In the genomic region with DNA sequence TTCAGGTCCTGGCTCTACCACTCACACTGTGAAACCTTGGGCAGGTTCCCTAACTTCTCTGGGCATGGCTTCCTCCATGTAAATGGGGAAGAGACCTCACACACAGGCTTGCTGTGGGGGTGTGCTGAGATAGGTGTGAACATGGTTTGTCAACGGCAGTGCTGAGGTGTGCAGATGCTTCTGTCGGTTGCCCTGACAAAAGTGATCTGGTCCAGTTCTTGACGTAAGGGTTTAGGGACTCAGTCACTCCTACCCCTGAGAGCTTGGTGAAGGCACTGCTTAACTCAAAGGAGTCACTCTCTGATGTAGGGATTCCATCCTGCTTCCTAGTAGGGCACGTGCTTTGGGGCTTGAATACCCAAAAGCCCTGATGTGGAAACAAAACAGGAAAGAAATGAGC, we compare ENCODE assay signal across 1 cellular context.
TF ChIP-seq lines count a peak whose summit lies in the region.

No MANE protein-coding gene starts in this region.

TF ChIP-seq in HepG2, 621 proteins besides CTCF, POLR2A, EP300 and RAD21:
- no peak for TF ChIP-seq SRSF4 (IDR thresholded peaks at IDR 0.05; ENCODE audit: low read depth, low read length, poor library complexity, severe bottlenecking)
- no peak for TF ChIP-seq MLLT10 (CRISPR knock-in tag; IDR thresholded peaks at IDR 0.05)
- TF ChIP-seq GABPB1 (CRISPR knock-in tag; IDR thresholded peaks at IDR 0.05), result no peak
- TF ChIP-seq, protein P1, sequence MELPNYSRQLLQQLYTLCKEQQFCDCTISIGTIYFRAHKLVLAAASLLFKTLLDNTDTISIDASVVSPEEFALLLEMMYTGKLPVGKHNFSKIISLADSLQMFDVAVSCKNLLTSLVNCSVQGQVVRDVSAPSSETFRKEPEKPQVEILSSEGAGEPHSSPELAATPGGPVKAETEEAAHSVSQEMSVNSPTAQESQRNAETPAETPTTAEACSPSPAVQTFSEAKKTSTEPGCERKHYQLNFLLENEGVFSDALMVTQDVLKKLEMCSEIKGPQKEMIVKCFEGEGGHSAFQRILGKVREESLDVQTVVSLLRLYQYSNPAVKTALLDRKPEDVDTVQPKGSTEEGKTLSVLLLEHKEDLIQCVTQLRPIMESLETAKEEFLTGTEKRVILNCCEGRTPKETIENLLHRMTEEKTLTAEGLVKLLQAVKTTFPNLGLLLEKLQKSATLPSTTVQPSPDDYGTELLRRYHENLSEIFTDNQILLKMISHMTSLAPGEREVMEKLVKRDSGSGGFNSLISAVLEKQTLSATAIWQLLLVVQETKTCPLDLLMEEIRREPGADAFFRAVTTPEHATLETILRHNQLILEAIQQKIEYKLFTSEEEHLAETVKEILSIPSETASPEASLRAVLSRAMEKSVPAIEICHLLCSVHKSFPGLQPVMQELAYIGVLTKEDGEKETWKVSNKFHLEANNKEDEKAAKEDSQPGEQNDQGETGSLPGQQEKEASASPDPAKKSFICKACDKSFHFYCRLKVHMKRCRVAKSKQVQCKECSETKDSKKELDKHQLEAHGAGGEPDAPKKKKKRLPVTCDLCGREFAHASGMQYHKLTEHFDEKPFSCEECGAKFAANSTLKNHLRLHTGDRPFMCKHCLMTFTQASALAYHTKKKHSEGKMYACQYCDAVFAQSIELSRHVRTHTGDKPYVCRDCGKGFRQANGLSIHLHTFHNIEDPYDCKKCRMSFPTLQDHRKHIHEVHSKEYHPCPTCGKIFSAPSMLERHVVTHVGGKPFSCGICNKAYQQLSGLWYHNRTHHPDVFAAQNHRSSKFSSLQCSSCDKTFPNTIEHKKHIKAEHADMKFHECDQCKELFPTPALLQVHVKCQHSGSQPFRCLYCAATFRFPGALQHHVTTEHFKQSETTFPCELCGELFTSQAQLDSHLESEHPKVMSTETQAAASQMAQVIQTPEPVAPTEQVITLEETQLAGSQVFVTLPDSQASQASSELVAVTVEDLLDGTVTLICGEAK (IDR thresholded peaks at IDR 0.05), result no peak
- TF ChIP-seq, protein P1 (CRISPR knock-in tag; IDR thresholded peaks at IDR 0.05), result no peak
- no peak for TF ChIP-seq ZFP41 (CRISPR knock-in tag; IDR thresholded peaks at IDR 0.05; ENCODE audit: borderline replicate concordance)
- TF ChIP-seq, protein P2, sequence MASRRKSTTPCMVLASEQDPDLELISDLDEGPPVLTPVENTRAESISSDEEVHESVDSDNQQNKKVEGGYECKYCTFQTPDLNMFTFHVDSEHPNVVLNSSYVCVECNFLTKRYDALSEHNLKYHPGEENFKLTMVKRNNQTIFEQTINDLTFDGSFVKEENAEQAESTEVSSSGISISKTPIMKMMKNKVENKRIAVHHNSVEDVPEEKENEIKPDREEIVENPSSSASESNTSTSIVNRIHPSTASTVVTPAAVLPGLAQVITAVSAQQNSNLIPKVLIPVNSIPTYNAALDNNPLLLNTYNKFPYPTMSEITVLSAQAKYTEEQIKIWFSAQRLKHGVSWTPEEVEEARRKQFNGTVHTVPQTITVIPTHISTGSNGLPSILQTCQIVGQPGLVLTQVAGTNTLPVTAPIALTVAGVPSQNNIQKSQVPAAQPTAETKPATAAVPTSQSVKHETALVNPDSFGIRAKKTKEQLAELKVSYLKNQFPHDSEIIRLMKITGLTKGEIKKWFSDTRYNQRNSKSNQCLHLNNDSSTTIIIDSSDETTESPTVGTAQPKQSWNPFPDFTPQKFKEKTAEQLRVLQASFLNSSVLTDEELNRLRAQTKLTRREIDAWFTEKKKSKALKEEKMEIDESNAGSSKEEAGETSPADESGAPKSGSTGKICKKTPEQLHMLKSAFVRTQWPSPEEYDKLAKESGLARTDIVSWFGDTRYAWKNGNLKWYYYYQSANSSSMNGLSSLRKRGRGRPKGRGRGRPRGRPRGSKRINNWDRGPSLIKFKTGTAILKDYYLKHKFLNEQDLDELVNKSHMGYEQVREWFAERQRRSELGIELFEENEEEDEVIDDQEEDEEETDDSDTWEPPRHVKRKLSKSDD (CRISPR knock-in tag; IDR thresholded peaks at IDR 0.05; ENCODE audit: low read depth), result no peak
- TF ChIP-seq KLF6 (CRISPR knock-in tag; IDR thresholded peaks at IDR 0.05), result no peak
- no peak for TF ChIP-seq SP2 (CRISPR knock-in tag; IDR thresholded peaks at IDR 0.05)
- TF ChIP-seq ZNF232 (CRISPR knock-in tag; IDR thresholded peaks at IDR 0.05; ENCODE audit: borderline replicate concordance), result no peak
- no peak for TF ChIP-seq BHLHE40 (IDR thresholded peaks at IDR 0.05; ENCODE audit: low read length)
- no peak for TF ChIP-seq ZNF569 (CRISPR knock-in tag; IDR thresholded peaks at IDR 0.05; ENCODE audit: borderline replicate concordance)
- TF ChIP-seq, protein P3, sequence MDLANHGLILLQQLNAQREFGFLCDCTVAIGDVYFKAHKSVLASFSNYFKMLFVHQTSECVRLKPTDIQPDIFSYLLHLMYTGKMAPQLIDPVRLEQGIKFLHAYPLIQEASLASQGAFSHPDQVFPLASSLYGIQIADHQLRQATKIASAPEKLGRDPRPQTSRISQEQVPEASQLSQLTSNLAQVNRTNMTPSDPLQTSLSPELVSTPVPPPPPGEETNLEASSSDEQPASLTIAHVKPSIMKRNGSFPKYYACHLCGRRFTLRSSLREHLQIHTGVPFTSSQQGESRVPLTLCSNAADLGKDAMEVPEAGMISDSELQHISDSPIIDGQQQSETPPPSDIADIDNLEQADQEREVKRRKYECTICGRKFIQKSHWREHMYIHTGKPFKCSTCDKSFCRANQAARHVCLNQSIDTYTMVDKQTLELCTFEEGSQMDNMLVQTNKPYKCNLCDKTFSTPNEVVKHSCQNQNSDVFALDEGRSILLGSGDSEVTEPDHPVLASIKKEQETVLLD (CRISPR knock-in tag; IDR thresholded peaks at IDR 0.05; ENCODE audit: low read depth), result no peak
- no peak for TF ChIP-seq HDAC2 (CRISPR knock-in tag; IDR thresholded peaks at IDR 0.05)
- no peak for TF ChIP-seq SPEN (CRISPR knock-in tag; IDR thresholded peaks at IDR 0.05; ENCODE audit: low read depth)
- TF ChIP-seq CREB1 (IDR thresholded peaks at IDR 0.05), result no peak
- TF ChIP-seq CREB1 (CRISPR knock-in tag; IDR thresholded peaks at IDR 0.05), result no peak
- TF ChIP-seq ETV5 (CRISPR knock-in tag; IDR thresholded peaks at IDR 0.05; ENCODE audit: borderline replicate concordance), result no peak
- TF ChIP-seq, protein P4, sequence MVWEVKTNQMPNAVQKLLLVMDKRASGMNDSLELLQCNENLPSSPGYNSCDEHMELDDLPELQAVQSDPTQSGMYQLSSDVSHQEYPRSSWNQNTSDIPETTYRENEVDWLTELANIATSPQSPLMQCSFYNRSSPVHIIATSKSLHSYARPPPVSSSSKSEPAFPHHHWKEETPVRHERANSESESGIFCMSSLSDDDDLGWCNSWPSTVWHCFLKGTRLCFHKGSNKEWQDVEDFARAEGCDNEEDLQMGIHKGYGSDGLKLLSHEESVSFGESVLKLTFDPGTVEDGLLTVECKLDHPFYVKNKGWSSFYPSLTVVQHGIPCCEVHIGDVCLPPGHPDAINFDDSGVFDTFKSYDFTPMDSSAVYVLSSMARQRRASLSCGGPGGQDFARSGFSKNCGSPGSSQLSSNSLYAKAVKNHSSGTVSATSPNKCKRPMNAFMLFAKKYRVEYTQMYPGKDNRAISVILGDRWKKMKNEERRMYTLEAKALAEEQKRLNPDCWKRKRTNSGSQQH (CRISPR knock-in tag; IDR thresholded peaks at IDR 0.05; ENCODE audit: low read depth), result no peak
